Comparison of ENCODE assay signal across 5 cellular contexts in genomic region chr9:87216036-87216435, GRCh38.
"Had no signal": no experiment of that assay in that cellular context is flagged by ENCODE, and none has a peak within 500 bp of the region (broad histone marks: within the 10 kb centered on the region; RNA-seq: fewer than 3 reads in every experiment).

No MANE protein-coding gene starts in this region.

- H3K9me3 Mint-ChIP-seq: H9 had no signal

- DNase-seq: GM23248, GOT3, H9, HCEC 1CT, IMR-90 had no signal

- H3K4me3 Mint-ChIP-seq: H9 had no signal

- H3K4me3 ChIP-seq: GM23248 had no signal

- H3K27ac ChIP-seq: GM23248 had no signal
